8 cellular contexts compared by ENCODE assay signal in genomic region chr10:43137701-43137970, GRCh38. TPM values are rescaled to one million over a fixed set of nuclear protein-coding genes. Genes with fewer than 3 reads are reported as not detected.
DNase-seq lines count a peak whose midpoint lies in the region; ATAC-seq and TF ChIP-seq lines count a peak whose summit lies in the region.

No MANE protein-coding gene starts in this region.

- TF ChIP-seq CTCF in fibroblast of villous mesenchyme (IDR thresholded peaks at IDR 0.05; ENCODE audit: insufficient read depth, low read depth, low read length): no peak
- no peak for TF ChIP-seq CTCF in natural killer cell (IDR thresholded peaks at IDR 0.05)
- TF ChIP-seq CTCF in thyroid gland (IDR thresholded peaks at IDR 0.05): no peak

- POLR2A ChIA-PET in CD8-positive, alpha-beta memory T cell (lab: Charles Lee): interaction anchor here (0.6 to 1.7 kb wide), 15 partner anchors 8 to 436 kb away, joined by 3 to 12 read pairs (median 4); partner anchors contain the start of gene RASGEF1A

- TF ChIP-seq POLR2A in thyroid gland (IDR thresholded peaks at IDR 0.05): no peak

- peaks cover 39 to 55% (median 50%) of the 10 kb centered on the region in 3 donors for H3K4me1 Mint-ChIP-seq in CD8-positive, alpha-beta memory T cell
- peaks cover 71% of the 10 kb centered on the region for H3K4me1 Mint-ChIP-seq in activated T-helper 1 cell treated with anti-CD3 and anti-CD28 coated beads, Interleukin-12 subunit alpha, Interleukin-12 subunit beta, Interleukin-2, Interleukin-4 antibody, amounts not matched to agents 30 ng/mL and 10 ng/mL and 1 ng/mL, durations not matched to agents 14 hours and 24 hours and 36 hours (ENCODE audit: low read depth)
- H3K4me1 Mint-ChIP-seq in natural killer cell: peaks cover 77 to 79% of the 10 kb centered on the region in 2 donors

- ATAC-seq in GM21423 (IDR thresholded peaks at IDR 0.05; ENCODE audit: unreplicated experiment) (peak; percentile 26), natural killer cell (peak; percentile 11 to 28 (median 18)), HG03095 (IDR thresholded peaks at IDR 0.05; ENCODE audit: unreplicated experiment) (no peak)

- H3K4me3 ChIP-seq in CD8-positive, alpha-beta memory T cell (ENCODE audit: low read length): peak overlapping the region; percentile 89
- H3K4me3 ChIP-seq in MG63: peak overlapping the region; percentile 94
- H3K4me3 ChIP-seq in fibroblast of villous mesenchyme (ENCODE audit: low read depth, low read length): peak overlapping the region; percentile 72
- H3K4me3 ChIP-seq in thyroid gland (replicated peaks in 1 of 3): peak overlapping the region; percentile 54 to 83 (median 81)

- no peaks in the 10 kb centered on the region for H3K9me3 Mint-ChIP-seq in CD8-positive, alpha-beta memory T cell
- no peaks in the 10 kb centered on the region for H3K9me3 Mint-ChIP-seq in activated T-helper 1 cell treated with anti-CD3 and anti-CD28 coated beads, Interleukin-12 subunit alpha, Interleukin-12 subunit beta, Interleukin-2, Interleukin-4 antibody, amounts not matched to agents 30 ng/mL and 10 ng/mL and 1 ng/mL, durations not matched to agents 14 hours and 24 hours and 36 hours
- no peaks in the 10 kb centered on the region for H3K9me3 Mint-ChIP-seq in natural killer cell

- CTCF ChIA-PET in CD8-positive, alpha-beta memory T cell (lab: Charles Lee): interaction anchor here (0.6 to 2.5 kb wide), 7 partner anchors 13 to 155 kb away, joined by 3 to 21 read pairs (median 4); no protein-coding TSS in a partner anchor

- no peaks in the 10 kb centered on the region for H3K36me3 ChIP-seq in CD8-positive, alpha-beta memory T cell (ENCODE audit: insufficient read depth, low read length)
- H3K36me3 ChIP-seq in MG63 (no peaks in the 10 kb centered on the region), thyroid gland (no peaks in the 10 kb centered on the region)

- peak overlapping the region; percentile 86 to 95 (median 90) for H3K4me3 Mint-ChIP-seq in CD8-positive, alpha-beta memory T cell
- peak overlapping the region; percentile 87 for H3K4me3 Mint-ChIP-seq in activated T-helper 1 cell treated with anti-CD3 and anti-CD28 coated beads, Interleukin-12 subunit alpha, Interleukin-12 subunit beta, Interleukin-2, Interleukin-4 antibody, amounts not matched to agents 30 ng/mL and 10 ng/mL and 1 ng/mL, durations not matched to agents 14 hours and 24 hours and 36 hours
- peak overlapping the region; percentile 98 for H3K4me3 Mint-ChIP-seq in natural killer cell

- peak in 4 of 5 donors; percentile 23 to 56 (median 42) for DNase-seq in CD8-positive, alpha-beta memory T cell
- peak; percentile 65 for DNase-seq in MG63
- DNase-seq in activated T-helper 1 cell treated with anti-CD3 and anti-CD28 coated beads, Interleukin-12 subunit alpha, Interleukin-12 subunit beta, Interleukin-2, Interleukin-4 antibody, amounts not matched to agents 30 ng/mL and 10 ng/mL and 1 ng/mL, durations not matched to agents 14 hours and 24 hours and 36 hours (ENCODE audit: low spot score): no peak
- DNase-seq in fibroblast of villous mesenchyme (ENCODE audit: low read depth): peak; percentile 56
- DNase-seq in natural killer cell: peak; percentile 48
- peak; percentile 43 to 49 for DNase-seq in thyroid gland

- H3K36me3 Mint-ChIP-seq in CD8-positive, alpha-beta memory T cell: peaks cover 0 to 8% (median 0%) of the 10 kb centered on the region in 3 donors
- peaks cover 27% of the 10 kb centered on the region for H3K36me3 Mint-ChIP-seq in activated T-helper 1 cell treated with anti-CD3 and anti-CD28 coated beads, Interleukin-12 subunit alpha, Interleukin-12 subunit beta, Interleukin-2, Interleukin-4 antibody, amounts not matched to agents 30 ng/mL and 10 ng/mL and 1 ng/mL, durations not matched to agents 14 hours and 24 hours and 36 hours (ENCODE audit: low read depth)
- no peaks in the 10 kb centered on the region for H3K36me3 Mint-ChIP-seq in natural killer cell

- H3K27me3 Mint-ChIP-seq in CD8-positive, alpha-beta memory T cell: peaks cover 0 to 4% of the 10 kb centered on the region in 2 donors
- peaks cover 2% of the 10 kb centered on the region for H3K27me3 Mint-ChIP-seq in activated T-helper 1 cell treated with anti-CD3 and anti-CD28 coated beads, Interleukin-12 subunit alpha, Interleukin-12 subunit beta, Interleukin-2, Interleukin-4 antibody, amounts not matched to agents 30 ng/mL and 10 ng/mL and 1 ng/mL, durations not matched to agents 14 hours and 24 hours and 36 hours (ENCODE audit: insufficient read depth)
- H3K27me3 Mint-ChIP-seq in natural killer cell (ENCODE audit: low read depth in 2 of 2): no peaks in the 10 kb centered on the region

- no peaks in the 10 kb centered on the region for H3K9me3 ChIP-seq in CD8-positive, alpha-beta memory T cell (ENCODE audit: low read length)
- no peaks in the 10 kb centered on the region for H3K9me3 ChIP-seq in MG63
- no peaks in the 10 kb centered on the region for H3K9me3 ChIP-seq in thyroid gland

- H3K27ac Mint-ChIP-seq in CD8-positive, alpha-beta memory T cell: peak overlapping the region; percentile 49 to 93 (median 92)
- H3K27ac Mint-ChIP-seq in activated T-helper 1 cell treated with anti-CD3 and anti-CD28 coated beads, Interleukin-12 subunit alpha, Interleukin-12 subunit beta, Interleukin-2, Interleukin-4 antibody, amounts not matched to agents 30 ng/mL and 10 ng/mL and 1 ng/mL, durations not matched to agents 14 hours and 24 hours and 36 hours: peak overlapping the region; percentile 96
- H3K27ac Mint-ChIP-seq in natural killer cell: peak overlapping the region; percentile 93 to 96

- intact Hi-C loops in activated T-helper 1 cell treated with anti-CD3 and anti-CD28 coated beads, Interleukin-12 subunit alpha, Interleukin-12 subunit beta, Interleukin-2, Interleukin-4 antibody, amounts not matched to agents 30 ng/mL and 10 ng/mL and 1 ng/mL, durations not matched to agents 14 hours and 24 hours and 36 hours (cut with micrococcal nuclease): loop anchor here (5.0 to 10.0 kb wide), 3 partner anchors 225 to 585 kb away; no protein-coding TSS in a partner anchor
- intact Hi-C loops in natural killer cell (cut with micrococcal nuclease): loop anchor here (5.0 kb wide), 2 partner anchors 270 to 435 kb away; partner anchors contain the start of genes HNRNPF and ZNF239
- intact Hi-C loops in thyroid gland (cut with DNase I): no loop called here

- peaks cover 41% of the 10 kb centered on the region for H3K4me1 ChIP-seq in CD8-positive, alpha-beta memory T cell (ENCODE audit: insufficient read depth, low read length)
- peaks cover 15 to 17% of the 10 kb centered on the region in 2 donors for H3K4me1 ChIP-seq in thyroid gland

- H3K27me3 ChIP-seq in CD8-positive, alpha-beta memory T cell (ENCODE audit: insufficient read depth, low read length, poor library complexity, severe bottlenecking): no peaks in the 10 kb centered on the region
- H3K27me3 ChIP-seq in MG63: no peaks in the 10 kb centered on the region
- H3K27me3 ChIP-seq in thyroid gland: no peaks in the 10 kb centered on the region

- H3K27ac ChIP-seq in CD8-positive, alpha-beta memory T cell (ENCODE audit: low read depth, low read length): peak overlapping the region; percentile 92
- H3K27ac ChIP-seq in thyroid gland: peak overlapping the region; percentile 61 to 96 (median 96)

- WGBS in thyroid gland, 2 donors: 0 to 1% methylated on average over 24 to 25 of the region's 28 CpGs

RNA-seq across cellular contexts. Expression of gene CSGALNACT2, which starts 0.6 kb away (rescaled TPM):
- 10 to 100 TPM; 21.0 to 21.7 TPM for total RNA-seq in CD8-positive, alpha-beta memory T cell
- polyA plus RNA-seq in CD8-positive, alpha-beta memory T cell: 23.7 TPM
- total RNA-seq in MG63 (2014; rRNA removed; shearing (Covaris generic); ENCODE audit: low replicate concordance): 10.2 and 23.7 TPM in 2 replicates
- total RNA-seq in activated T-helper 1 cell treated with anti-CD3 and anti-CD28 coated beads, Interleukin-12 subunit alpha, Interleukin-12 subunit beta, Interleukin-2, Interleukin-4 antibody, amounts not matched to agents 30 ng/mL and 10 ng/mL and 1 ng/mL, durations not matched to agents 14 hours and 24 hours and 36 hours: 30.3 and 32.0 TPM in 2 replicates
- total RNA-seq in fibroblast of villous mesenchyme (13.2 and 17.3 TPM in 2 replicates), natural killer cell (10 to 100 TPM; 49.9 to 57.4 (median 52.8) TPM), thyroid gland (10 to 100 TPM; 14.4 to 24.1 (median 20.0) TPM)
